6 cellular contexts compared by ENCODE assay signal in the genomic region with DNA sequence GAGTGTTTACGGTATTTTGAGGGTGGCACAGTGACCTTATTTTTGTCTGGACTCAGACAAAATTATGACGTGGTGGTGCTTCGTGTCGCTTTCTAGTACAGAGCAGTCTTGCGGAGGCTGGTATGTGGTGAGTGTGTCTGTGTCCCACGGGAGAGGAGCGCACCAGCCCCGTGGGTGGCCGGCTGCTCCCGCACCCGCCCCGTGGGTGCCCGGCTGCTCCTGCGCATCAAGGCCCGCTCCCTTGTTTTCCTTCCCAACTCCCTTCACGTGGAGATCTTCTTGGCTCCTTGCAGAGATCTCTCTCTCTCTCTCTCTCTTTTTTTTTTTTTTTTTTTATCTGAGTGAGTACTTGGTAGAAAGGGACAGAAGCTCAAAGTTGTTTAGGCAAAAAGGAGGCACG. TPM values are rescaled to one million over a fixed set of nuclear protein-coding genes. Genes with fewer than 3 reads are reported as not detected.
"Had no signal": no experiment of that assay in that cellular context is flagged by ENCODE, and none has a peak within 500 bp of the region (broad histone marks: within the 10 kb centered on the region; RNA-seq: fewer than 3 reads in every experiment).

No MANE protein-coding gene starts in this region.

- H3K4me3 Mint-ChIP-seq: IgD-negative memory B cell had no signal

- DNase-seq: IMR-90, KBM-7, KG1 had no signal

- H3K27ac Mint-ChIP-seq: IgD-negative memory B cell had no signal

- H3K4me1 Mint-ChIP-seq: IgD-negative memory B cell had no signal

RNA-seq across cellular contexts. Expression of gene FAM149A, which starts 12.2 kb away (rescaled TPM):
- total RNA-seq: HepG2, K562 had no signal

RNA-seq across cellular contexts. Expression of gene TLR3, which starts 23.3 kb away (rescaled TPM):
- total RNA-seq: K562 had no signal
